In genomic region chr22:24768537-24769374, GRCh38 we compare ENCODE assay signal across 9 cellular contexts. TPM values are rescaled to one million over a fixed set of nuclear protein-coding genes. Genes with fewer than 3 reads are reported as not detected.
DNase-seq lines count a peak whose midpoint lies in the region; ATAC-seq and TF ChIP-seq lines count a peak whose summit lies in the region.
"Had no signal": no experiment of that assay in that cellular context is flagged by ENCODE, and none has a peak within 500 bp of the region (broad histone marks: within the 10 kb centered on the region; RNA-seq: fewer than 3 reads in every experiment).

No MANE protein-coding gene starts in this region.

- H3K27me3 ChIP-seq in CD4-positive, CD25-positive, alpha-beta regulatory T cell (ENCODE audit: control insufficient read depth, insufficient read depth, low read length): no peaks in the 10 kb centered on the region
- H3K27me3 ChIP-seq in H7 (ENCODE audit: control insufficient read depth, insufficient read depth, low read length): no peaks in the 10 kb centered on the region
- H3K27me3 ChIP-seq in gastroesophageal sphincter: peaks cover 34% of the 10 kb centered on the region

- TF ChIP-seq EP300 in gastroesophageal sphincter (IDR thresholded peaks at IDR 0.05): no peak

- no peaks in the 10 kb centered on the region for H3K9me3 ChIP-seq in CD4-positive, CD25-positive, alpha-beta regulatory T cell (ENCODE audit: control insufficient read depth in 2 of 2, low read length in 2 of 2)
- H3K9me3 ChIP-seq in gastroesophageal sphincter: no peaks in the 10 kb centered on the region

- peak; percentile 28 to 75 (median 66) for TF ChIP-seq CTCF in gastroesophageal sphincter (IDR thresholded peaks at IDR 0.05)

- peak in 1 of 2 donors; percentile 37 for ATAC-seq in CD4-positive, CD25-positive, alpha-beta regulatory T cell (ENCODE audit: low read depth in 2 of 2)
- ATAC-seq in activated CD8-positive, alpha-beta memory T cell treated with anti-CD3 and anti-CD28 coated beads, Interleukin-2, amount 10 ng/mL, durations not matched to agents 7 days and 5 days: peak; percentile 65
- ATAC-seq in gastroesophageal sphincter (peak; percentile 83), HG03045 (IDR thresholded peaks at IDR 0.05; ENCODE audit: unreplicated experiment) (no peak), HG02763 (IDR thresholded peaks at IDR 0.05; ENCODE audit: unreplicated experiment) (no peak)

- no peaks in the 10 kb centered on the region for H3K36me3 ChIP-seq in CD4-positive, CD25-positive, alpha-beta regulatory T cell (ENCODE audit: control insufficient read depth, insufficient read depth, low read length)
- H3K36me3 ChIP-seq in H7 (replicated peaks; ENCODE audit: control insufficient read depth, insufficient read depth, low read length): no peaks in the 10 kb centered on the region
- H3K36me3 ChIP-seq in gastroesophageal sphincter: no peaks in the 10 kb centered on the region

- no peaks in the 10 kb centered on the region for H3K9me3 Mint-ChIP-seq in CD4-positive, CD25-positive, alpha-beta regulatory T cell
- no peaks in the 10 kb centered on the region for H3K9me3 Mint-ChIP-seq in activated CD8-positive, alpha-beta memory T cell treated with anti-CD3 and anti-CD28 coated beads, Interleukin-2, amount 10 ng/mL, durations not matched to agents 7 days and 5 days (ENCODE audit: low read depth)

- no peak for TF ChIP-seq POLR2A in gastroesophageal sphincter (IDR thresholded peaks at IDR 0.05)

- intact Hi-C loops in posterior cingulate gyrus (cut with DNase I): loop anchor here (1.0 to 10.0 kb wide), 3 partner anchors 69 to 286 kb away; no protein-coding TSS in a partner anchor

- no peak overlapping the region for H3K4me3 Mint-ChIP-seq in CD4-positive, CD25-positive, alpha-beta regulatory T cell
- H3K4me3 Mint-ChIP-seq in activated CD8-positive, alpha-beta memory T cell treated with anti-CD3 and anti-CD28 coated beads, Interleukin-2, amount 10 ng/mL, durations not matched to agents 7 days and 5 days: no peak overlapping the region

- no peaks in the 10 kb centered on the region for H3K4me1 ChIP-seq in CD4-positive, CD25-positive, alpha-beta regulatory T cell (ENCODE audit: control insufficient read depth, insufficient read depth, low read length, poor library complexity, severe bottlenecking)
- H3K4me1 ChIP-seq in gastroesophageal sphincter: no peaks in the 10 kb centered on the region

- H3K4me1 Mint-ChIP-seq in CD4-positive, CD25-positive, alpha-beta regulatory T cell: no peaks in the 10 kb centered on the region
- H3K4me1 Mint-ChIP-seq in activated CD8-positive, alpha-beta memory T cell treated with anti-CD3 and anti-CD28 coated beads, Interleukin-2, amount 10 ng/mL, durations not matched to agents 7 days and 5 days: peaks cover 6% of the 10 kb centered on the region

- no peak overlapping the region for H3K27ac ChIP-seq in CD4-positive, CD25-positive, alpha-beta regulatory T cell (ENCODE audit: insufficient read depth, low read length, poor library complexity, severe bottlenecking)
- no peak overlapping the region for H3K27ac ChIP-seq in gastroesophageal sphincter

- CTCF ChIA-PET in activated CD8-positive, alpha-beta memory T cell treated with anti-CD3 and anti-CD28 coated beads, Interleukin-2, amount 10 ng/mL, durations not matched to agents 7 days and 5 days (lab: Charles Lee): interaction anchor here (0.6 to 5.4 kb wide), 14 partner anchors 9 to 280 kb away, joined by 3 to 64 read pairs (median 4); no protein-coding TSS in a partner anchor

- H3K4me3 ChIP-seq in CD4-positive, CD25-positive, alpha-beta regulatory T cell (ENCODE audit: low read depth, low read length): no peak overlapping the region
- H3K4me3 ChIP-seq in H7 (ENCODE audit: insufficient read depth, low read depth, low read length): no peak overlapping the region
- no peak overlapping the region for H3K4me3 ChIP-seq in gastroesophageal sphincter

- WGBS in gastroesophageal sphincter (ENCODE audit: low coverage in 1 of 2), 2 donors: 38 to 48% methylated on average over 4 to 8 of the region's 8 CpGs

- no peaks in the 10 kb centered on the region for H3K36me3 Mint-ChIP-seq in CD4-positive, CD25-positive, alpha-beta regulatory T cell
- H3K36me3 Mint-ChIP-seq in activated CD8-positive, alpha-beta memory T cell treated with anti-CD3 and anti-CD28 coated beads, Interleukin-2, amount 10 ng/mL, durations not matched to agents 7 days and 5 days: no peaks in the 10 kb centered on the region

- H3K27me3 Mint-ChIP-seq in CD4-positive, CD25-positive, alpha-beta regulatory T cell: peaks cover 11% of the 10 kb centered on the region
- peaks cover 34% of the 10 kb centered on the region for H3K27me3 Mint-ChIP-seq in activated CD8-positive, alpha-beta memory T cell treated with anti-CD3 and anti-CD28 coated beads, Interleukin-2, amount 10 ng/mL, durations not matched to agents 7 days and 5 days

- H3K27ac Mint-ChIP-seq in CD4-positive, CD25-positive, alpha-beta regulatory T cell: no peak overlapping the region
- H3K27ac Mint-ChIP-seq in activated CD8-positive, alpha-beta memory T cell treated with anti-CD3 and anti-CD28 coated beads, Interleukin-2, amount 10 ng/mL, durations not matched to agents 7 days and 5 days: no peak overlapping the region

- peak in 2 of 3 donors; percentile 19 to 40 for DNase-seq in CD4-positive, CD25-positive, alpha-beta regulatory T cell
- DNase-seq in H7: peak; percentile 68
- peak; percentile 24 for DNase-seq in NCI-H526 treated with DMSO at 0.1 percent for 48 hours (lab: John Stamatoyannopoulos, UW)
- DNase-seq in activated CD8-positive, alpha-beta memory T cell treated with anti-CD3 and anti-CD28 coated beads, Interleukin-2, amount 10 ng/mL, durations not matched to agents 7 days and 5 days: peak; percentile 62
- peak in 9 of 10 donors; percentile 34 to 91 (median 62) for DNase-seq in posterior cingulate gyrus

RNA-seq across cellular contexts. Expression of gene PIWIL3, which starts 5.8 kb away (rescaled TPM):
- not detected for total RNA-seq in CD4-positive, CD25-positive, alpha-beta regulatory T cell
- polyA plus RNA-seq in CD4-positive, CD25-positive, alpha-beta regulatory T cell: not detected
- total RNA-seq in H7 (2014; rRNA removed; shearing (Covaris generic)): 0.07 TPM in 2 replicates
- total RNA-seq in activated CD8-positive, alpha-beta memory T cell treated with anti-CD3 and anti-CD28 coated beads, Interleukin-2, amount 10 ng/mL, durations not matched to agents 7 days and 5 days: not detected
- not detected for total RNA-seq in gastroesophageal sphincter
- total RNA-seq: skeletal muscle tissue had no signal

RNA-seq across cellular contexts. Expression of gene SGSM1, which starts 37.3 kb away (rescaled TPM):
- total RNA-seq in CD4-positive, CD25-positive, alpha-beta regulatory T cell: 2.9 TPM
- polyA plus RNA-seq in CD4-positive, CD25-positive, alpha-beta regulatory T cell: under 1 TPM in 3 of 4 donors, not detected in 1; 0.09 to 0.47 (median 0.40) TPM
- 1.1 and 2.3 TPM in 2 replicates for total RNA-seq in H7 (2014; rRNA removed; shearing (Covaris generic))
- total RNA-seq in activated CD8-positive, alpha-beta memory T cell treated with anti-CD3 and anti-CD28 coated beads, Interleukin-2, amount 10 ng/mL, durations not matched to agents 7 days and 5 days: under 1 TPM; 0.09 TPM
- 1 to 10 TPM; 1.8 to 4.2 (median 2.4) TPM for total RNA-seq in gastroesophageal sphincter

Comparison
In these comparisons a context has a peak if more than half of its experiments do, and no peak if none do; other contexts are left out.
1. ATAC-seq: peak in activated CD8-positive, alpha-beta memory T cell treated with anti-CD3 and anti-CD28 coated beads, Interleukin-2, amount 10 ng/mL, durations not matched to agents 7 days and 5 days (single experiment) and gastroesophageal sphincter (single experiment); none in HG03045 (single experiment) and HG02763 (single experiment).
2. Peak in every context shown above with its lines, with median percentiles within 50 percentile points of each other: DNase-seq.